16 cellular contexts compared by ENCODE assay signal in the genomic region with DNA sequence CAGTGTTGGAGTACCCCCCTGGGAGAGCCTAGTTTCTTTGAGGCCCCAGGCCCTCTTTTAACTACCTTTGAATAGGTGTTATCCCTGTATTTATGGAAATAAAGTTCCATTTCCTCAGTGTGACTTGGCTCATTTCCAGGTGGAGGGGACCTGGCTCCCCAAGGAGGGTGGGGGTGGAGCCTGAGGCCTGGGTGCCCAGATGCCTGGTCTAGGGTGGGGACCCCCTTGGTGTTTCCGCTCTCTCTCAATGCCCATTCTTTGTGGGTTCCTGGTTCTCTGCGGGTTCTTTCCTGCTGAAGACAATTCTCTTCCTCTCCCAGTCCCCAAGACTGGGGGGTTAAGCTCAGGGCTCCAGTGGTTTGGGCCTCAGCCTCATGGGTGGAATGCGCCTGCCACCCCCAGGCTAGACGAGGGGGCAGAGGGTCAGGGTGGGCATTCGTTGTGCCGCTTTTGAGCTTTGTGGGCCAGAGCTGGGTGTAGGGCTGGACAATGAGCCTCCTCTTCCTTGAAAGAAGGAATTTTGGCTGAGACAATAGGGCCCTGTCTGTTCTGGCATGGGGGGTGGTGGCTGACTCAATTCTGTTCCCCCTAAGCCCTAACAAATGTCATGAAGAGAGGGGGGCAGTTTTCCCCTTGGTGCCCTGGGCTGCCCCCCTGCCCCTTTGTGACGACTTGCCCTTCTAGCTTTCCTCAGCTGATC. TPM values are rescaled to one million over a fixed set of nuclear protein-coding genes. Genes with fewer than 3 reads are reported as not detected.
DNase-seq lines count a peak whose midpoint lies in the region; ATAC-seq and TF ChIP-seq lines count a peak whose summit lies in the region.
"Had no signal": no experiment of that assay in that cellular context is flagged by ENCODE, and none has a peak within 500 bp of the region (broad histone marks: within the 10 kb centered on the region; RNA-seq: fewer than 3 reads in every experiment).

No MANE protein-coding gene starts in this region.

- no peak overlapping the region for H2BK15ac ChIP-seq in mesendoderm (replicated peaks; ENCODE audit: low read depth)

- no peak overlapping the region for H2BK5ac ChIP-seq in mesendoderm (ENCODE audit: low read length)

- TF ChIP-seq POLR2A in esophagus muscularis mucosa (IDR thresholded peaks at IDR 0.05; ENCODE audit: low read depth), result no peak
- no peak for TF ChIP-seq POLR2A in lower leg skin (IDR thresholded peaks at IDR 0.05)

- no peak overlapping the region for H3K4me2 ChIP-seq in mesendoderm (ENCODE audit: low read length)
- H3K4me2 ChIP-seq: SK-N-SH had no signal

- no peaks in the 10 kb centered on the region for H3K79me1 ChIP-seq in mesendoderm (ENCODE audit: low read length)

- no peaks in the 10 kb centered on the region for H3K9me3 Mint-ChIP-seq in T-helper 2 cell treated with Interferon-gamma antibody and Interleukin-4, amounts not matched to agents 5 μg/mL and 100 μg/mL, for 36 hours
- H3K9me3 Mint-ChIP-seq: effector memory CD8-positive, alpha-beta T cell; naive thymus-derived CD8-positive, alpha-beta T cell had no signal

- TF ChIP-seq EP300 in esophagus muscularis mucosa (IDR thresholded peaks at IDR 0.05), result no peak

- H3K36me3 ChIP-seq in esophagus muscularis mucosa (peaks cover 7 to 94% (median 82%) of the 10 kb centered on the region in 4 donors), mesendoderm (ENCODE audit: control insufficient read depth, insufficient read depth, low read length) (no peaks in the 10 kb centered on the region)

- H3K23ac ChIP-seq in mesendoderm (ENCODE audit: low read length), result no peak overlapping the region

- 76% methylated on average over 4 of the region's 7 CpGs for WGBS in esophagus muscularis mucosa
- no CpG with 5 or more reads among the region's 7 CpGs for WGBS in mesendoderm (ENCODE audit: extremely low coverage, insufficient coverage, low lambda C conversion rate)
- WGBS in lower leg skin, 2 donors, result 74 to 82% methylated on average over 5 to 7 of the region's 7 CpGs

- H3K4ac ChIP-seq in mesendoderm (ENCODE audit: low read depth, low read length), result no peak overlapping the region

- H3K27me3 ChIP-seq in esophagus muscularis mucosa, result no peaks in the 10 kb centered on the region
- H3K27me3 ChIP-seq in mesendoderm (ENCODE audit: insufficient read depth, low read length, poor library complexity), result no peaks in the 10 kb centered on the region
- H3K27me3 ChIP-seq: BE2C had no signal

- intact Hi-C loops in esophagus muscularis mucosa (cut with DNase I) (no loop called here), lower leg skin (cut with DNase I; ENCODE audit: low total_unique reads) (no loop called here)

- H2AK5ac ChIP-seq in mesendoderm (ENCODE audit: low read length), result no peak overlapping the region

- no peak for ATAC-seq in T-helper 17 cell
- ATAC-seq: activated CD8-positive, alpha-beta T cell treated with anti-CD3 and anti-CD28 coated beads, Interleukin-2, amount 10 ng/mL, durations not matched to agents 7 days and 5 days; effector memory CD8-positive, alpha-beta T cell; HCT116; naive thymus-derived CD8-positive, alpha-beta T cell had no signal

- H3K36me3 Mint-ChIP-seq in T-helper 17 cell (ENCODE audit: low read depth), result peaks cover 3% of the 10 kb centered on the region
- peaks cover 12% of the 10 kb centered on the region for H3K36me3 Mint-ChIP-seq in T-helper 2 cell treated with Interferon-gamma antibody and Interleukin-4, amounts not matched to agents 5 μg/mL and 100 μg/mL, for 36 hours (ENCODE audit: low read depth)

- no peak overlapping the region for H3K9ac ChIP-seq in mesendoderm (ENCODE audit: low read length)
- H3K9ac ChIP-seq: SK-N-SH had no signal

- H2BK120ac ChIP-seq in mesendoderm (ENCODE audit: low read depth, low read length), result no peak overlapping the region

- no peaks in the 10 kb centered on the region for H3K79me2 ChIP-seq in mesendoderm (ENCODE audit: control insufficient read depth, insufficient read depth, low read length)

- no peak overlapping the region for H3K4me3 Mint-ChIP-seq in T-helper 17 cell
- H3K4me3 Mint-ChIP-seq in T-helper 2 cell treated with Interferon-gamma antibody and Interleukin-4, amounts not matched to agents 5 μg/mL and 100 μg/mL, for 36 hours, result no peak overlapping the region
- H3K4me3 Mint-ChIP-seq: activated CD8-positive, alpha-beta T cell treated with anti-CD3 and anti-CD28 coated beads, Interleukin-2, amount 10 ng/mL, durations not matched to agents 7 days and 5 days; effector memory CD8-positive, alpha-beta T cell; naive thymus-derived CD8-positive, alpha-beta T cell had no signal

- TF ChIP-seq CTCF in esophagus muscularis mucosa (IDR thresholded peaks at IDR 0.05), result no peak
- TF ChIP-seq CTCF in lower leg skin (IDR thresholded peaks at IDR 0.05), result no peak

- H3K9me3 ChIP-seq in T-helper 17 cell (ENCODE audit: control insufficient read depth, low read length, poor library complexity, severe bottlenecking), result no peaks in the 10 kb centered on the region
- no peaks in the 10 kb centered on the region for H3K9me3 ChIP-seq in esophagus muscularis mucosa
- H3K9me3 ChIP-seq: BE2C, SK-N-SH had no signal

- H3K4me1 ChIP-seq in esophagus muscularis mucosa, result peaks cover 0 to 26% (median 17%) of the 10 kb centered on the region in 4 donors
- H3K4me1 ChIP-seq in mesendoderm (ENCODE audit: control insufficient read depth, low read depth, low read length), result no peaks in the 10 kb centered on the region
- H3K4me1 ChIP-seq: BE2C had no signal

- H3K18ac ChIP-seq in mesendoderm (ENCODE audit: low read length), result no peak overlapping the region

- H3K56ac ChIP-seq in mesendoderm (ENCODE audit: low read length), result no peak overlapping the region

- DNase-seq in T-helper 17 cell (no peak), esophagus muscularis mucosa (ENCODE audit: extremely low spot score) (no peak), mesendoderm (no peak), substantia nigra (lab: John Stamatoyannopoulos, UW) (peak in 2 of 49 donors; percentile 11 to 12), lower leg skin (ENCODE audit: low spot score in 2 of 2) (no peak), NCI-H146 treated with DMSO at 0.1 percent for 48 hours (lab: John Stamatoyannopoulos, UW; ENCODE audit: unreplicated experiment) (no peak)
- DNase-seq in T-helper 2 cell treated with Interferon-gamma antibody and Interleukin-4, amounts not matched to agents 5 μg/mL and 100 μg/mL, for 36 hours (ENCODE audit: low spot score), result no peak
- no peak for DNase-seq in activated CD4-positive, CD25-positive, alpha-beta regulatory T cell (lab: John Stamatoyannopoulos, UW)
- DNase-seq: activated CD8-positive, alpha-beta T cell treated with anti-CD3 and anti-CD28 coated beads, Interleukin-2, amount 10 ng/mL, durations not matched to agents 7 days and 5 days; BE2C; effector memory CD8-positive, alpha-beta T cell; kidney glomerular epithelial cell; SK-N-SH had no signal

- H3K4me1 Mint-ChIP-seq in T-helper 17 cell, result peaks cover 5% of the 10 kb centered on the region
- H3K4me1 Mint-ChIP-seq in T-helper 2 cell treated with Interferon-gamma antibody and Interleukin-4, amounts not matched to agents 5 μg/mL and 100 μg/mL, for 36 hours (ENCODE audit: low read depth), result no peaks in the 10 kb centered on the region

- no peak overlapping the region for H4K5ac ChIP-seq in mesendoderm (ENCODE audit: low read length)

- H3K27me3 Mint-ChIP-seq in T-helper 17 cell, result no peaks in the 10 kb centered on the region
- H3K27me3 Mint-ChIP-seq in T-helper 2 cell treated with Interferon-gamma antibody and Interleukin-4, amounts not matched to agents 5 μg/mL and 100 μg/mL, for 36 hours (ENCODE audit: low read depth), result no peaks in the 10 kb centered on the region
- H3K27me3 Mint-ChIP-seq: effector memory CD8-positive, alpha-beta T cell; naive thymus-derived CD8-positive, alpha-beta T cell had no signal

- H4K8ac ChIP-seq in mesendoderm (ENCODE audit: low read depth, low read length), result no peak overlapping the region

- peak overlapping the region; percentile 32 for H3K27ac Mint-ChIP-seq in T-helper 17 cell
- H3K27ac Mint-ChIP-seq in T-helper 2 cell treated with Interferon-gamma antibody and Interleukin-4, amounts not matched to agents 5 μg/mL and 100 μg/mL, for 36 hours, result no peak overlapping the region
- H3K27ac Mint-ChIP-seq: activated CD8-positive, alpha-beta T cell treated with anti-CD3 and anti-CD28 coated beads, Interleukin-2, amount 10 ng/mL, durations not matched to agents 7 days and 5 days; effector memory CD8-positive, alpha-beta T cell had no signal

- H3K4me3 ChIP-seq in esophagus muscularis mucosa (no peak overlapping the region), mesendoderm (ENCODE audit: low read length) (no peak overlapping the region), lower leg skin (ENCODE audit: low read depth, poor library complexity, severe bottlenecking) (no peak overlapping the region)

- H3K27ac ChIP-seq in esophagus muscularis mucosa (replicated peaks in 1 of 4), result peak overlapping the region; percentile 58 to 72 (median 67)
- H3K27ac ChIP-seq in mesendoderm (ENCODE audit: low read depth, low read length), result peak overlapping the region; percentile 46
- H3K27ac ChIP-seq in substantia nigra (ENCODE audit: low read depth, low read length, poor library complexity, severe bottlenecking), result peak overlapping the region; percentile 93

RNA-seq across cellular contexts. Expression of a gene that starts 0.7 kb away (rescaled TPM):
- total RNA-seq in T-helper 17 cell (1 to 10 TPM; 9.6 to 9.7 TPM), esophagus muscularis mucosa (10 to 100 TPM in 2 of 4 donors, 1 to 10 TPM in 2; 8.1 to 20.7 (median 13.9) TPM), lower leg skin (10 to 100 TPM; 12.5 to 40.8 (median 18.6) TPM)
- polyA plus RNA-seq in mesendoderm (2013, experiment 1 of 2), result 15.8 TPM
- polyA plus RNA-seq in mesendoderm (2013, experiment 2 of 2), result 14.7 TPM

RNA-seq across cellular contexts. Expression of a gene that starts 9.8 kb away (rescaled TPM):
- 1 to 10 TPM; 8.1 to 9.2 TPM for total RNA-seq in T-helper 17 cell
- total RNA-seq in esophagus muscularis mucosa, result 10 to 100 TPM; 14.9 to 31.4 (median 20.8) TPM
- 24.5 TPM for polyA plus RNA-seq in mesendoderm (2013, experiment 1 of 2)
- 23.9 TPM for polyA plus RNA-seq in mesendoderm (2013, experiment 2 of 2)
- 100 to 1,000 TPM in 1 of 4 donors, 10 to 100 TPM in 3; 36.6 to 220 (median 56.9) TPM for total RNA-seq in lower leg skin

RNA-seq across cellular contexts. Expression of a gene that starts 12.0 kb away (rescaled TPM):
- total RNA-seq in T-helper 17 cell (under 1 TPM; 0.35 to 0.50 TPM), esophagus muscularis mucosa (1 to 10 TPM; 2.7 to 4.4 (median 4.0) TPM), lower leg skin (1 to 10 TPM in 2 of 4 donors, under 1 TPM in 2; 0.56 to 2.6 (median 0.94) TPM)
- polyA plus RNA-seq in mesendoderm (2013, experiment 1 of 2), result 1.4 TPM
- 1.2 TPM for polyA plus RNA-seq in mesendoderm (2013, experiment 2 of 2)
- total RNA-seq: skeletal muscle tissue had no signal

RNA-seq across cellular contexts. Expression of a gene that starts 12.2 kb away (rescaled TPM):
- total RNA-seq in T-helper 17 cell (10 to 100 TPM; 22.7 to 54.2 TPM), esophagus muscularis mucosa (10 to 100 TPM; 52.7 to 76.7 (median 68.9) TPM), lower leg skin (10 to 100 TPM; 18.8 to 53.2 (median 28.0) TPM)
- polyA plus RNA-seq in mesendoderm (2013, experiment 1 of 2), result 55.5 TPM
- 53.7 TPM for polyA plus RNA-seq in mesendoderm (2013, experiment 2 of 2)

RNA-seq across cellular contexts. Expression of a gene that starts 14.5 kb away (rescaled TPM):
- total RNA-seq in T-helper 17 cell (10 to 100 TPM; 20.9 to 30.0 TPM), esophagus muscularis mucosa (10 to 100 TPM; 76.2 to 91.4 (median 88.5) TPM), lower leg skin (10 to 100 TPM; 52.4 to 75.3 (median 56.8) TPM)
- polyA plus RNA-seq in mesendoderm (2013, experiment 1 of 2), result 90.3 TPM
- 86.3 TPM for polyA plus RNA-seq in mesendoderm (2013, experiment 2 of 2)
